In genomic region chrX:118727686-118728339, GRCh38 we compare ENCODE assay signal across 1 cellular context.
TF ChIP-seq lines count a peak whose summit lies in the region.

No MANE protein-coding gene starts in this region.

TF ChIP-seq in GM23338, 12 proteins besides CTCF, POLR2A, EP300 and RAD21 (continued from another document):
- TF ChIP-seq ZNF462 (CRISPR knock-in tag; IDR thresholded peaks at IDR 0.05) (no peak), CREB1 (CRISPR knock-in tag; IDR thresholded peaks at IDR 0.05; ENCODE audit: low read depth) (no peak), ZNF331 (CRISPR knock-in tag; IDR thresholded peaks at IDR 0.05; ENCODE audit: low read depth) (no peak), JUNB (IDR thresholded peaks at IDR 0.05; ENCODE audit: unreplicated experiment) (no peak), EZH2 (IDR thresholded peaks at IDR 0.05; ENCODE audit: low read depth, unreplicated experiment) (no peak), REST (IDR thresholded peaks at IDR 0.05; ENCODE audit: unreplicated experiment) (no peak), NANOG (IDR thresholded peaks at IDR 0.05; ENCODE audit: borderline replicate concordance) (no peak)
